In genomic region chr10:120456626-120457430, GRCh38 we compare ENCODE assay signal across 8 cellular contexts. TPM values are rescaled to one million over a fixed set of nuclear protein-coding genes. Genes with fewer than 3 reads are reported as not detected.
DNase-seq lines count a peak whose midpoint lies in the region; ATAC-seq and TF ChIP-seq lines count a peak whose summit lies in the region.

PLPP4 (plus strand) TSS chr10:120457227; CDS start chr10:120457306, 79 bp downstream.

- peak within 1 kb of the TSS; percentile 28 for H3K9ac ChIP-seq in endodermal cell (ENCODE audit: extremely low read depth, low read length, poor library complexity, severe bottlenecking)
- peak within 1 kb of the TSS; percentile 63 for H3K9ac ChIP-seq in mesendoderm (ENCODE audit: low read length)

- no peak within 1 kb of the TSS for H3K23ac ChIP-seq in mesendoderm (ENCODE audit: low read length)

- peak within 1 kb of the TSS; percentile 78 for H3K56ac ChIP-seq in mesendoderm (ENCODE audit: low read length)

- H3K4me3 ChIP-seq in endodermal cell (ENCODE audit: low read length) (peak within 1 kb of the TSS; percentile 79), mesendoderm (ENCODE audit: low read length) (peak within 1 kb of the TSS; percentile 26), transverse colon (peak within 1 kb of the TSS; percentile 3 to 50 (median 36))

- H3K27me3 Mint-ChIP-seq in endodermal cell (ENCODE audit: insufficient read depth): peaks cover 60% of the 10 kb centered on the region

- H3K4me2 ChIP-seq in mesendoderm (ENCODE audit: low read length): peak within 1 kb of the TSS; percentile 81

- no peaks in the 10 kb centered on the region for H3K79me1 ChIP-seq in mesendoderm (ENCODE audit: low read length)

- H3K36me3 ChIP-seq in endodermal cell (ENCODE audit: control insufficient read depth, insufficient read depth, low read length) (no peaks in the 10 kb centered on the region), mesendoderm (ENCODE audit: control insufficient read depth, insufficient read depth, low read length) (no peaks in the 10 kb centered on the region), transverse colon (no peaks in the 10 kb centered on the region)

- TF ChIP-seq POLR2A in transverse colon (IDR thresholded peaks at IDR 0.05): no peak

- no peak within 1 kb of the TSS for H4K5ac ChIP-seq in mesendoderm (ENCODE audit: low read length)

- H2BK15ac ChIP-seq in mesendoderm (replicated peaks; ENCODE audit: low read depth): no peak within 1 kb of the TSS

- H3K36me3 Mint-ChIP-seq in endodermal cell (ENCODE audit: low read depth): no peaks in the 10 kb centered on the region

- ATAC-seq in HG03280 (IDR thresholded peaks at IDR 0.05; ENCODE audit: unreplicated experiment) (no peak), HG02884 (IDR thresholded peaks at IDR 0.05; ENCODE audit: unreplicated experiment) (no peak)

- no peak within 1 kb of the TSS for H3K27ac Mint-ChIP-seq in endodermal cell

- peaks cover 39% of the 10 kb centered on the region for H3K4me1 Mint-ChIP-seq in endodermal cell

- H2BK5ac ChIP-seq in mesendoderm (ENCODE audit: low read length): no peak within 1 kb of the TSS

- no peak within 1 kb of the TSS for H3K4ac ChIP-seq in mesendoderm (ENCODE audit: low read depth, low read length)

- H3K79me2 ChIP-seq in mesendoderm (ENCODE audit: control insufficient read depth, insufficient read depth, low read length): no peaks in the 10 kb centered on the region

- no peak within 1 kb of the TSS for H4K8ac ChIP-seq in mesendoderm (ENCODE audit: low read depth, low read length)

- H2AK5ac ChIP-seq in mesendoderm (ENCODE audit: low read length): no peak within 1 kb of the TSS

- H3K9me3 ChIP-seq in endodermal cell (ENCODE audit: control insufficient read depth, low read length) (no peaks in the 10 kb centered on the region), transverse colon (no peaks in the 10 kb centered on the region)

- intact Hi-C loops in transverse colon (cut with DNase I; ENCODE audit: low total_unique reads): no loop called here

- WGBS in endodermal cell (ENCODE audit: insufficient coverage in 1 of 2, insufficient read length in 1 of 2), 2 experiments: 1% methylated on average over 34 to 92 of the region's 92 CpGs
- WGBS in mesendoderm (ENCODE audit: extremely low coverage, insufficient coverage, low lambda C conversion rate): no CpG with 5 or more reads among the region's 92 CpGs
- WGBS in transverse colon (ENCODE audit: low coverage in 1 of 2), 2 donors: 2% methylated on average over 44 of the region's 92 CpGs; no CpG with 5 or more reads in 1 of the 2 donors

- H3K4me1 ChIP-seq in endodermal cell (ENCODE audit: control insufficient read depth, insufficient read depth, low read length) (peaks cover 20% of the 10 kb centered on the region), mesendoderm (ENCODE audit: control insufficient read depth, low read depth, low read length) (no peaks in the 10 kb centered on the region), transverse colon (peaks cover 5 to 14% (median 10%) of the 10 kb centered on the region in 4 donors)

- H3K9me3 Mint-ChIP-seq in endodermal cell: no peaks in the 10 kb centered on the region

- no peak for TF ChIP-seq EP300 in transverse colon (IDR thresholded peaks at IDR 0.05; ENCODE audit: low read depth)

- peaks cover 41% of the 10 kb centered on the region for H3K27me3 ChIP-seq in endodermal cell (ENCODE audit: control insufficient read depth, insufficient read depth, low read length, poor library complexity, severe bottlenecking)
- no peaks in the 10 kb centered on the region for H3K27me3 ChIP-seq in mesendoderm (ENCODE audit: insufficient read depth, low read length, poor library complexity)
- H3K27me3 ChIP-seq in transverse colon: peaks cover 58% of the 10 kb centered on the region

- peak within 1 kb of the TSS; percentile 18 for H3K18ac ChIP-seq in mesendoderm (ENCODE audit: low read length)

- DNase-seq in NCI-H1436 (lab: John Stamatoyannopoulos, UW) (peak; percentile 3), NCI-H1436 treated with DMSO at 0.1 percent for 48 hours (lab: John Stamatoyannopoulos, UW) (no peak), NCI-H510A treated with DMSO at 0.1 percent for 48 hours (lab: John Stamatoyannopoulos, UW) (peak; percentile 40), endodermal cell (peak; percentile 81), mesendoderm (peak; percentile 49), transverse colon (no peak)

- in situ Hi-C loops in transverse colon (cut with MboI; ENCODE audit: low pct_ligation_motif_present in 1 of 4, low pct_unique_long_range_greater_than_20kb in 1 of 4, low sequenced_read_pairs in 3 of 4): no loop called here

- TF ChIP-seq CTCF in endodermal cell (conservative IDR thresholded peaks at IDR 0.05): no peak
- TF ChIP-seq CTCF in transverse colon (IDR thresholded peaks at IDR 0.05): no peak

- H2BK120ac ChIP-seq in mesendoderm (ENCODE audit: low read depth, low read length): no peak within 1 kb of the TSS

- peak within 1 kb of the TSS; percentile 70 for H3K4me3 Mint-ChIP-seq in endodermal cell

- H3K27ac ChIP-seq in endodermal cell (ENCODE audit: low read depth, low read length) (no peak within 1 kb of the TSS), mesendoderm (ENCODE audit: low read depth, low read length) (no peak within 1 kb of the TSS), transverse colon (no peak within 1 kb of the TSS)

RNA-seq across cellular contexts. Expression of gene PLPP4, which starts in this region (rescaled TPM):
- total RNA-seq in endodermal cell: 10 to 100 TPM in 1 of 2 donors, 1 to 10 TPM in 1; 8.7 to 14.4 TPM
- 1.7 TPM for polyA plus RNA-seq in endodermal cell (2013, experiment 1 of 2)
- polyA plus RNA-seq in endodermal cell (2013, experiment 2 of 2): 2.0 TPM
- polyA plus RNA-seq in mesendoderm (2013, experiment 1 of 2): 0.32 TPM
- 0.31 TPM for polyA plus RNA-seq in mesendoderm (2013, experiment 2 of 2)
- under 1 TPM in 2 of 4 donors, not detected in 2; 0.41 to 0.79 TPM for total RNA-seq in transverse colon

Comparison
In these comparisons a context has a peak if more than half of its experiments do, and no peak if none do; other contexts are left out.
1. RNA of gene PLPP4 (total RNA-seq): 8.7 to 14.4 TPM in endodermal cell; 0.41 to 0.79 TPM in transverse colon; every median in the first group is over 4 times any median in the second.
2. DNase-seq: peak in NCI-H1436 (single experiment), NCI-H510A treated with DMSO at 0.1 percent for 48 hours (single experiment), endodermal cell (single experiment) and mesendoderm (single experiment); none in NCI-H1436 treated with DMSO at 0.1 percent for 48 hours (single experiment) and transverse colon (single experiment).
3. H3K4me3 ChIP-seq: peak in every context shown above with its lines; median percentile 79 in endodermal cell; 36 in transverse colon; 26 in mesendoderm.